In genomic region chr12:5796171-5797091, GRCh38 we compare ENCODE assay signal across 1 cellular context.
TF ChIP-seq lines count a peak whose summit lies in the region.

No MANE protein-coding gene starts in this region.

TF ChIP-seq in GM12878, 131 proteins besides CTCF, POLR2A, EP300 and RAD21 (continued from another document):
- peak; percentile 52 for TF ChIP-seq PBX3 (IDR thresholded peaks at IDR 0.05; ENCODE audit: insufficient replicate concordance, low read depth, low read length)
- TF ChIP-seq, protein P1, sequence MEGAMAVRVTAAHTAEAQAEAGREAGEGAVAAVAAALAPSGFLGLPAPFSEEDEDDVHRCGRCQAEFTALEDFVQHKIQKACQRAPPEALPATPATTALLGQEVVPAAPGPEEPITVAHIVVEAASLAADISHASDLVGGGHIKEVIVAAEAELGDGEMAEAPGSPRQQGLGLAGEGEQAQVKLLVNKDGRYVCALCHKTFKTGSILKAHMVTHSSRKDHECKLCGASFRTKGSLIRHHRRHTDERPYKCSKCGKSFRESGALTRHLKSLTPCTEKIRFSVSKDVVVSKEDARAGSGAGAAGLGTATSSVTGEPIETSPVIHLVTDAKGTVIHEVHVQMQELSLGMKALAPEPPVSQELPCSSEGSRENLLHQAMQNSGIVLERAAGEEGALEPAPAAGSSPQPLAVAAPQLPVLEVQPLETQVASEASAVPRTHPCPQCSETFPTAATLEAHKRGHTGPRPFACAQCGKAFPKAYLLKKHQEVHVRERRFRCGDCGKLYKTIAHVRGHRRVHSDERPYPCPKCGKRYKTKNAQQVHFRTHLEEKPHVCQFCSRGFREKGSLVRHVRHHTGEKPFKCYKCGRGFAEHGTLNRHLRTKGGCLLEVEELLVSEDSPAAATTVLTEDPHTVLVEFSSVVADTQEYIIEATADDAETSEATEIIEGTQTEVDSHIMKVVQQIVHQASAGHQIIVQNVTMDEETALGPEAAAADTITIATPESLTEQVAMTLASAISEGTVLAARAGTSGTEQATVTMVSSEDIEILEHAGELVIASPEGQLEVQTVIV (IDR thresholded peaks at IDR 0.05; ENCODE audit: borderline replicate concordance, partially characterized antibody), result no peak
- no peak for TF ChIP-seq KLF5 (IDR thresholded peaks at IDR 0.05; ENCODE audit: partially characterized antibody)
- no peak for TF ChIP-seq GATAD2B (conservative IDR thresholded peaks at IDR 0.05; ENCODE audit: low read depth)
- TF ChIP-seq SPI1 (IDR thresholded peaks at IDR 0.05; ENCODE audit: borderline replicate concordance, insufficient read depth, low read depth, low read length), result no peak
- TF ChIP-seq TARDBP (IDR thresholded peaks at IDR 0.05; ENCODE audit: borderline replicate concordance), result no peak
- TF ChIP-seq, protein P2, sequence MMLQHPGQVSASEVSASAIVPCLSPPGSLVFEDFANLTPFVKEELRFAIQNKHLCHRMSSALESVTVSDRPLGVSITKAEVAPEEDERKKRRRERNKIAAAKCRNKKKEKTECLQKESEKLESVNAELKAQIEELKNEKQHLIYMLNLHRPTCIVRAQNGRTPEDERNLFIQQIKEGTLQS (IDR thresholded peaks at IDR 0.05; ENCODE audit: borderline replicate concordance, extremely low read depth, low read depth, low read length), result no peak
- no peak for TF ChIP-seq REST (IDR thresholded peaks at IDR 0.05; ENCODE audit: low read depth, low read length)
- no peak for TF ChIP-seq SMAD1 (IDR thresholded peaks at IDR 0.05; ENCODE audit: low read depth, partially characterized antibody)
- TF ChIP-seq JUND (IDR thresholded peaks at IDR 0.05; ENCODE audit: low read depth, low read length), result no peak
- TF ChIP-seq MTA3 (IDR thresholded peaks at IDR 0.05; ENCODE audit: borderline replicate concordance, low read length), result no peak
- TF ChIP-seq ZBED1 (IDR thresholded peaks at IDR 0.05; ENCODE audit: borderline replicate concordance), result no peak
- TF ChIP-seq SMC3 (IDR thresholded peaks at IDR 0.05; ENCODE audit: borderline replicate concordance, low read length), result peak; percentile 28; the same call in 1 of the 2 replicates
- peak; percentile 93 for TF ChIP-seq BCL3 (IDR thresholded peaks at IDR 0.05; ENCODE audit: borderline replicate concordance, insufficient read depth, low read depth, low read length, poor library complexity, severe bottlenecking)
- no peak for TF ChIP-seq ZSCAN29 (IDR thresholded peaks at IDR 0.05)
- no peak for TF ChIP-seq NFYA (IDR thresholded peaks at IDR 0.05; ENCODE audit: borderline replicate concordance, low read depth, low read length)
- TF ChIP-seq, protein P3, sequence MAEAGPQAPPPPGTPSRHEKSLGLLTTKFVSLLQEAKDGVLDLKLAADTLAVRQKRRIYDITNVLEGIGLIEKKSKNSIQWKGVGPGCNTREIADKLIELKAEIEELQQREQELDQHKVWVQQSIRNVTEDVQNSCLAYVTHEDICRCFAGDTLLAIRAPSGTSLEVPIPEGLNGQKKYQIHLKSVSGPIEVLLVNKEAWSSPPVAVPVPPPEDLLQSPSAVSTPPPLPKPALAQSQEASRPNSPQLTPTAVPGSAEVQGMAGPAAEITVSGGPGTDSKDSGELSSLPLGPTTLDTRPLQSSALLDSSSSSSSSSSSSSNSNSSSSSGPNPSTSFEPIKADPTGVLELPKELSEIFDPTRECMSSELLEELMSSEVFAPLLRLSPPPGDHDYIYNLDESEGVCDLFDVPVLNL (IDR thresholded peaks at IDR 0.05; ENCODE audit: low read depth, low read length), result no peak
- TF ChIP-seq JUNB (IDR thresholded peaks at IDR 0.05), result no peak
- TF ChIP-seq HDAC6 (IDR thresholded peaks at IDR 0.05; ENCODE audit: unreplicated experiment), result no peak
- no peak for TF ChIP-seq RBBP5 (conservative IDR thresholded peaks at IDR 0.05)
- TF ChIP-seq BRCA1 (IDR thresholded peaks at IDR 0.05; ENCODE audit: low read depth, low read length), result no peak
- no peak for TF ChIP-seq RCOR1 (conservative IDR thresholded peaks at IDR 0.05; ENCODE audit: low read depth, low read length)
- 0 out of 2 replicates have a peak, but pooled peaks have one; percentile 38 for TF ChIP-seq HDGF (IDR thresholded peaks at IDR 0.05)
- no peak for TF ChIP-seq PML (IDR thresholded peaks at IDR 0.05; ENCODE audit: low read length)
- TF ChIP-seq ZNF592 (IDR thresholded peaks at IDR 0.05), result no peak
- no peak for TF ChIP-seq SKIL (IDR thresholded peaks at IDR 0.05; ENCODE audit: low read depth, poor library complexity, severe bottlenecking)
- no peak for TF ChIP-seq POLR2AphosphoS5 (IDR thresholded peaks at IDR 0.05; ENCODE audit: low read length)
